Comparison of ENCODE assay signal across 8 cellular contexts in the genomic region with DNA sequence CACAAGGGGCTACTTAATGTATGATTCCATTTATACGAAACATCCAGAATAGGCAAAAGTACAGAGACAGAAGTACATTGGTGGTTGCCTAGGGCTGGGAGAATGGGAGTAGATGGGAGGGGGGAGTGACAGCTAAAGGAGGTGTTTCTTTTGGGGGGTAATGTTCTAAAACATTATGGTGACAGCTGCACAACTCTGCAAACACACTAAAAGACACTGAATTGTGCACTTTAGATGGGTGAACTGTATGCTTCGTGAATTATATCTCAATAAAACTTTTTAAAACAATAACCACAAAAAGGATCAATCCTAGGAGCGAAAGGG. TPM values are rescaled to one million over a fixed set of nuclear protein-coding genes. Genes with fewer than 3 reads are reported as not detected.
DNase-seq lines count a peak whose midpoint lies in the region; ATAC-seq and TF ChIP-seq lines count a peak whose summit lies in the region.

No MANE protein-coding gene starts in this region.

- POLR2A ChIA-PET in T-cell (lab: Charles Lee) = interaction anchor here in 1 of 2 donors (1.4 kb wide), 1 partner anchor 443 kb away, joined by 3 read pairs; a partner anchor contains a TSS

- ATAC-seq in T-cell (replicated peaks in 1 of 4) (no peak), GM18870 (IDR thresholded peaks at IDR 0.05; ENCODE audit: unreplicated experiment) (no peak)

- peaks cover 8 to 25% of the 10 kb centered on the region in 2 donors for H3K27me3 Mint-ChIP-seq in T-cell

- peaks cover 4% of the 10 kb centered on the region for H3K36me3 Mint-ChIP-seq in T-cell

- TF ChIP-seq CTCF in fibroblast of villous mesenchyme (IDR thresholded peaks at IDR 0.05; ENCODE audit: insufficient read depth, low read depth, low read length) = no peak

- no peaks in the 10 kb centered on the region for H3K4me1 ChIP-seq in rectal smooth muscle tissue (ENCODE audit: control insufficient read depth, insufficient read depth, low read length)

- CTCF ChIA-PET in T-cell (lab: Charles Lee) = interaction anchor here in 1 of 2 donors (1.6 to 4.0 kb wide), 3 partner anchors 13 to 359 kb away, joined by 6 to 94 read pairs (median 6); no protein-coding TSS in a partner anchor

- H3K9ac ChIP-seq in rectal smooth muscle tissue (ENCODE audit: low read length) = peak overlapping the region; percentile 74

- H3K27ac ChIP-seq in rectal smooth muscle tissue (ENCODE audit: low read depth, low read length) = peak overlapping the region; percentile 82

- no peak for DNase-seq in T-cell
- no peak for DNase-seq in fibroblast of villous mesenchyme (ENCODE audit: low read depth)
- DNase-seq in NCI-H82 treated with DMSO at 0.1 percent for 48 hours (lab: John Stamatoyannopoulos, UW; ENCODE audit: unreplicated experiment) = no peak
- no peak for DNase-seq in NCI-H345 treated with DMSO at 0.1 percent for 48 hours (lab: John Stamatoyannopoulos, UW; ENCODE audit: unreplicated experiment)
- no peak for DNase-seq in activated CD4-positive, alpha-beta T cell treated with anti-CD3 and anti-CD28 coated beads for 48 hours

- peak overlapping the region; percentile 79 to 86 (median 80) for H3K4me3 Mint-ChIP-seq in T-cell

- H3K27me3 ChIP-seq in rectal smooth muscle tissue (ENCODE audit: control insufficient read depth, insufficient read depth, low read length) = no peaks in the 10 kb centered on the region

- peaks cover 17 to 28% (median 22%) of the 10 kb centered on the region in 3 donors for H3K4me1 Mint-ChIP-seq in T-cell

- H3K36me3 ChIP-seq in rectal smooth muscle tissue (ENCODE audit: control insufficient read depth, insufficient read depth, low read length) = no peaks in the 10 kb centered on the region

- H3K4me3 ChIP-seq in GM08714 (ENCODE audit: low read length) = peak overlapping the region; percentile 65
- peak overlapping the region; percentile 66 for H3K4me3 ChIP-seq in fibroblast of villous mesenchyme (ENCODE audit: low read depth, low read length)
- H3K4me3 ChIP-seq in rectal smooth muscle tissue (ENCODE audit: low read length) = peak overlapping the region; percentile 83

- H3K9me3 Mint-ChIP-seq in T-cell = no peaks in the 10 kb centered on the region

- peak overlapping the region; percentile 78 to 81 for H3K27ac Mint-ChIP-seq in T-cell

RNA-seq across cellular contexts. Expression of a gene that starts 0.7 kb away (rescaled TPM):
- total RNA-seq in T-cell (10 to 100 TPM; 11.7 to 19.2 (median 14.2) TPM), fibroblast of villous mesenchyme (10.0 and 10.8 TPM in 2 replicates)
